In genomic region chr16:57343131-57343731, GRCh38 we compare ENCODE assay signal across 32 cellular contexts. TPM values are rescaled to one million over a fixed set of nuclear protein-coding genes. Genes with fewer than 3 reads are reported as not detected.
DNase-seq lines count a peak whose midpoint lies in the region; ATAC-seq, FAIRE-seq and TF ChIP-seq lines count a peak whose summit lies in the region.
"Had no signal": no experiment of that assay in that cellular context is flagged by ENCODE, and none has a peak within 500 bp of the region (broad histone marks: within the 10 kb centered on the region; RNA-seq: fewer than 3 reads in every experiment).

No MANE protein-coding gene starts in this region.

- intact Hi-C loops in GM12878 (cut with micrococcal nuclease; ENCODE audit: unreplicated experiment) = loop anchor here (10.0 kb wide), 1 partner anchor 262 kb away; no protein-coding TSS in a partner anchor

- CTCF ChIA-PET in GM12878 (lab: Yijun Ruan, JAX) = interaction anchor here (1.2 to 10.7 kb wide), 4 partner anchors 34 to 177 kb away, joined by 4 to 95 read pairs (median 37); no protein-coding TSS in a partner anchor

- no peaks in the 10 kb centered on the region for H3K79me2 ChIP-seq in GM12878 (ENCODE audit: control insufficient read depth, insufficient read depth, low read length)
- H3K79me2 ChIP-seq: hepatocyte had no signal

- no peak overlapping the region for H3K4me3 Mint-ChIP-seq in activated T-cell treated with anti-CD3 and anti-CD28 coated beads, Interleukin-2, amount 50 U/mL, for 24 hours
- no peak overlapping the region for H3K4me3 Mint-ChIP-seq in activated T-cell treated with anti-CD3 and anti-CD28 coated beads, Interleukin-2, amount 50 U/mL, for 4 hours
- H3K4me3 Mint-ChIP-seq in stimulated activated naive B cell treated with anti-CD40 and anti-IgM and Interleukin-4, amounts not matched to agents 10 μg/mL and 1 μg/mL and 100 μg/mL, for 72 hours = peak overlapping the region; percentile 72 to 76
- H3K4me3 Mint-ChIP-seq: activated CD8-positive, alpha-beta T cell treated with anti-CD3 and anti-CD28 coated beads for 36 hours; activated naive CD8-positive, alpha-beta T cell; CD4-positive, CD25-positive, alpha-beta regulatory T cell; natural killer cell; T-helper 1 cell treated with Interleukin-12 subunit alpha and Interleukin-12 subunit beta and Interleukin-4 antibody, amounts not matched to agents 30 μg/mL and 1 μg/mL, for 36 hours had no signal

- TF ChIP-seq POLR2A in GM12878 (IDR thresholded peaks at IDR 0.05; ENCODE audit: low read depth, low read length) = no peak

- peaks cover 2% of the 10 kb centered on the region; the same call in 1 of the 3 replicates for H3K9me3 ChIP-seq in GM12878 (replicated peaks; ENCODE audit: control insufficient read depth, insufficient read depth, low read length)
- H3K9me3 ChIP-seq: ascending aorta, mucosa of descending colon, thoracic aorta, vagina had no signal

- no peak overlapping the region for H3K9ac ChIP-seq in GM12878 (ENCODE audit: control insufficient read depth, insufficient read depth, low read length)

- 85% methylated on average over 13 of the region's 13 CpGs for WGBS in GM12878 (ENCODE audit: insufficient coverage, insufficient replicate concordance, low lambda C conversion rate, missing lambda C conversion rate)

- BruUV-seq in GM12878 (replicated peaks; lab: Mats Ljungman, UMichigan) = no TSS peak

- ATAC-seq in activated T-cell treated with anti-CD3 and anti-CD28 coated beads, Interleukin-2, amount 50 U/mL, for 4 hours = no peak
- no peak for ATAC-seq in GM12878
- ATAC-seq in stimulated activated naive B cell treated with anti-CD40 and anti-IgM and Interleukin-4, amounts not matched to agents 10 μg/mL and 1 μg/mL and 100 μg/mL, for 72 hours (replicated peaks) = peak in 1 of 2 donors; percentile 6
- no peak for ATAC-seq in GM18870 (IDR thresholded peaks at IDR 0.05; ENCODE audit: unreplicated experiment)
- no peak for ATAC-seq in HG02981 (IDR thresholded peaks at IDR 0.05; ENCODE audit: unreplicated experiment)
- ATAC-seq: activated CD8-positive, alpha-beta T cell treated with anti-CD3 and anti-CD28 coated beads for 36 hours; mucosa of descending colon; natural killer cell had no signal

- no peak overlapping the region for H3K4me2 ChIP-seq in GM12878 (ENCODE audit: control insufficient read depth, insufficient read depth)
- H3K4me2 ChIP-seq: hepatocyte had no signal

- H3K27ac Mint-ChIP-seq in activated T-cell treated with anti-CD3 and anti-CD28 coated beads, Interleukin-2, amount 50 U/mL, for 24 hours = peak overlapping the region; percentile 13
- H3K27ac Mint-ChIP-seq in stimulated activated naive B cell treated with anti-CD40 and anti-IgM and Interleukin-4, amounts not matched to agents 10 μg/mL and 1 μg/mL and 100 μg/mL, for 72 hours = peak overlapping the region; percentile 92
- H3K27ac Mint-ChIP-seq: activated CD8-positive, alpha-beta T cell treated with anti-CD3 and anti-CD28 coated beads for 36 hours; activated naive CD8-positive, alpha-beta T cell; natural killer cell; T-helper 1 cell treated with Interleukin-12 subunit alpha and Interleukin-12 subunit beta and Interleukin-4 antibody, amounts not matched to agents 30 μg/mL and 1 μg/mL, for 36 hours had no signal

- TF ChIP-seq CTCF in GM12878 (IDR thresholded peaks at IDR 0.05 in 2 of 3, conservative IDR thresholded peaks at IDR 0.05 in 1 of 3; ENCODE audit: control insufficient read depth in 2 of 3, extremely low read depth in 1 of 3, insufficient read depth in 1 of 3, low read depth in 3 of 3, low read length in 3 of 3) = no peak

- no peak for TF ChIP-seq EP300 in GM12878 (IDR thresholded peaks at IDR 0.05; ENCODE audit: borderline replicate concordance in 1 of 2, control insufficient read depth in 1 of 2, low read depth in 2 of 2, low read length in 2 of 2)

- SMC1A ChIA-PET in GM12878 (lab: Charles Lee; ENCODE audit: uncharacterized antibody, unreplicated experiment) = interaction anchor here (0.6 to 5.5 kb wide), 13 partner anchors 9 to 75 kb away, joined by 3 to 32 read pairs (median 5); partner anchors contain the start of genes CCL22 and CX3CL1

- H3K27me3 Mint-ChIP-seq in activated T-cell treated with anti-CD3 and anti-CD28 coated beads, Interleukin-2, amount 50 U/mL, for 24 hours = peaks cover 49% of the 10 kb centered on the region
- H3K27me3 Mint-ChIP-seq in activated T-cell treated with anti-CD3 and anti-CD28 coated beads, Interleukin-2, amount 50 U/mL, for 4 hours (ENCODE audit: low read depth) = peaks cover 55% of the 10 kb centered on the region
- H3K27me3 Mint-ChIP-seq in stimulated activated naive B cell treated with anti-CD40 and anti-IgM and Interleukin-4, amounts not matched to agents 10 μg/mL and 1 μg/mL and 100 μg/mL, for 72 hours = no peaks in the 10 kb centered on the region

- FAIRE-seq in GM12878 (lab: Jason Lieb, UNC) = no peak
- FAIRE-seq: colon, GM18507, H54 had no signal

- no peaks in the 10 kb centered on the region for H3K27me3 ChIP-seq in GM12878 (replicated peaks in 1 of 2; ENCODE audit: control insufficient read depth in 2 of 2, insufficient read depth in 2 of 2, low read length in 1 of 2)
- H3K27me3 ChIP-seq: ascending aorta, hepatocyte, vagina had no signal

- RAD21 ChIA-PET in GM12878 (lab: Charles Lee; ENCODE audit: unreplicated experiment) = interaction anchor here (0.8 to 6.8 kb wide), 5 partner anchors 18 to 74 kb away, joined by 3 to 50 read pairs (median 4); no protein-coding TSS in a partner anchor

- no peaks in the 10 kb centered on the region for H3K36me3 Mint-ChIP-seq in activated T-cell treated with anti-CD3 and anti-CD28 coated beads, Interleukin-2, amount 50 U/mL, for 24 hours (ENCODE audit: low read depth)
- no peaks in the 10 kb centered on the region for H3K36me3 Mint-ChIP-seq in activated T-cell treated with anti-CD3 and anti-CD28 coated beads, Interleukin-2, amount 50 U/mL, for 4 hours (ENCODE audit: insufficient read depth)
- H3K36me3 Mint-ChIP-seq in stimulated activated naive B cell treated with anti-CD40 and anti-IgM and Interleukin-4, amounts not matched to agents 10 μg/mL and 1 μg/mL and 100 μg/mL, for 72 hours = peaks cover 6 to 18% of the 10 kb centered on the region in 2 donors
- H3K36me3 Mint-ChIP-seq: activated naive CD8-positive, alpha-beta T cell; natural killer cell had no signal

- DNase-seq in activated T-cell treated with anti-CD3 and anti-CD28 coated beads, Interleukin-2, amount 50 U/mL, for 24 hours = no peak
- no peak for DNase-seq in activated T-cell treated with anti-CD3 and anti-CD28 coated beads, Interleukin-2, amount 50 U/mL, for 4 hours
- peak; percentile 62 to 69 for DNase-seq in NOMO-1 (lab: John Stamatoyannopoulos, UW; ENCODE audit: unreplicated experiment in 2 of 2)
- DNase-seq in GM12878 (ENCODE audit: low read depth, low spot score) = no peak
- DNase-seq in stimulated activated naive B cell treated with anti-CD40 and anti-IgM and Interleukin-4, amounts not matched to agents 10 μg/mL and 1 μg/mL and 100 μg/mL, for 72 hours = no peak
- no peak for DNase-seq in stimulated activated CD4-positive, alpha-beta T cell treated with anti-CD3 and anti-CD28 coated beads, Interleukin-4, amount 100 ng/mL, for 4 hours
- DNase-seq: activated CD4-positive, alpha-beta T cell treated with anti-CD3 and anti-CD28 coated beads for 1 hour; activated CD8-positive, alpha-beta T cell treated with anti-CD3 and anti-CD28 coated beads for 36 hours; CD4-positive, CD25-positive, alpha-beta regulatory T cell; DND-41; effector CD4-positive, alpha-beta T cell; MM.1S; mucosa of descending colon; natural killer cell; NCI-H1694; NCI-H446 treated with DMSO at 0.1 percent for 48 hours; NCI-H82; stimulated activated naive CD4-positive, alpha-beta T cell treated with Interleukin-2 at 50 U/mL for 16 hours had no signal

- POLR2A ChIA-PET in GM12878 (lab: Charles Lee) = interaction anchor here (0.6 to 3.4 kb wide), 9 partner anchors 9 to 269 kb away, joined by 3 to 15 read pairs (median 4); no protein-coding TSS in a partner anchor

- no peak overlapping the region for H3K4me3 ChIP-seq in GM12878
- H3K4me3 ChIP-seq: ascending aorta, hepatocyte, lung, mucosa of descending colon, SK-N-MC, thoracic aorta, vagina had no signal

- H2AFZ ChIP-seq in GM12878 (ENCODE audit: control insufficient read depth, low read depth, low read length) = no peak overlapping the region
- H2AFZ ChIP-seq: hepatocyte had no signal

- peaks cover 47% of the 10 kb centered on the region for H3K4me1 ChIP-seq in GM12878 (ENCODE audit: control insufficient read depth, insufficient read depth, low read length)
- H3K4me1 ChIP-seq: ascending aorta had no signal

- H3K9me3 Mint-ChIP-seq in activated T-cell treated with anti-CD3 and anti-CD28 coated beads, Interleukin-2, amount 50 U/mL, for 24 hours = no peaks in the 10 kb centered on the region
- peaks cover 5% of the 10 kb centered on the region for H3K9me3 Mint-ChIP-seq in activated T-cell treated with anti-CD3 and anti-CD28 coated beads, Interleukin-2, amount 50 U/mL, for 4 hours
- H3K9me3 Mint-ChIP-seq in stimulated activated naive B cell treated with anti-CD40 and anti-IgM and Interleukin-4, amounts not matched to agents 10 μg/mL and 1 μg/mL and 100 μg/mL, for 72 hours = no peaks in the 10 kb centered on the region
- H3K9me3 Mint-ChIP-seq: activated CD8-positive, alpha-beta T cell treated with anti-CD3 and anti-CD28 coated beads for 36 hours; T-helper 1 cell treated with Interleukin-12 subunit alpha and Interleukin-12 subunit beta and Interleukin-4 antibody, amounts not matched to agents 30 μg/mL and 1 μg/mL, for 36 hours had no signal

- no peaks in the 10 kb centered on the region for H3K36me3 ChIP-seq in GM12878 (ENCODE audit: control insufficient read depth in 2 of 2, insufficient read depth in 2 of 2, low read length in 1 of 2)
- H3K36me3 ChIP-seq: ascending aorta, thoracic aorta, vagina had no signal

- in situ Hi-C loops in GM12878 (cut with MboI) = no loop called here

- peaks cover 23% of the 10 kb centered on the region for H3K4me1 Mint-ChIP-seq in activated T-cell treated with anti-CD3 and anti-CD28 coated beads, Interleukin-2, amount 50 U/mL, for 24 hours (ENCODE audit: low read depth)
- H3K4me1 Mint-ChIP-seq in activated T-cell treated with anti-CD3 and anti-CD28 coated beads, Interleukin-2, amount 50 U/mL, for 4 hours (ENCODE audit: low read depth) = peaks cover 17% of the 10 kb centered on the region
- peaks cover 46 to 83% of the 10 kb centered on the region in 2 donors for H3K4me1 Mint-ChIP-seq in stimulated activated naive B cell treated with anti-CD40 and anti-IgM and Interleukin-4, amounts not matched to agents 10 μg/mL and 1 μg/mL and 100 μg/mL, for 72 hours

- no peaks in the 10 kb centered on the region for H4K20me1 ChIP-seq in GM12878 (ENCODE audit: control insufficient read depth, insufficient read depth)

- no peak overlapping the region for H3K27ac ChIP-seq in GM12878 (ENCODE audit: control insufficient read depth, insufficient read depth)
- H3K27ac ChIP-seq: ascending aorta, hepatocyte, SK-N-MC, thoracic aorta, vagina had no signal

- no peak for TF ChIP-seq RAD21 in GM12878 (IDR thresholded peaks at IDR 0.05; ENCODE audit: insufficient read depth, low read depth, low read length)

RNA-seq across cellular contexts. Expression of gene CCL22, which starts 15.4 kb away (rescaled TPM):
- 100 to 1,000 TPM in 1 of 3 donors, 10 to 100 TPM in 2; 62.3 to 121 (median 80.2) TPM for total RNA-seq in activated T-cell treated with anti-CD3 and anti-CD28 coated beads, Interleukin-2, amount 50 U/mL, for 4 hours
- total RNA-seq in GM12878 (2013; cell fraction: nucleolus; rRNA removed) = 217 and 243 TPM in 2 replicates
- total RNA-seq in GM12878 (2014; rRNA removed) (114 and 118 TPM in 2 replicates), GM12878 (2014; rRNA removed; fragmentation: Illumina TruSeq; extraction: Trizol) (132 and 137 TPM in 2 replicates), GM12878 (2021) (704 and 775 TPM in 2 replicates)
- polyA plus RNA-seq in GM12878 (2011; ENCODE audit: low read depth) = 191 TPM
- polyA plus RNA-seq in GM12878 (2011; rRNA removed) (14.5 and 38.0 TPM in 2 replicates), GM12878 (2014; fragmentation: Illumina TruSeq; extraction: Trizol) (508 and 540 TPM in 2 replicates), GM12878 (2014; fragmentation: Nextera tagmentation; extraction: Ambion mirVana) (100 to 1,000 TPM; 581 to 591 TPM), GM12878 (2014; rRNA removed) (221 and 240 TPM in 2 replicates), GM12878 (2016; fragmentation: Nextera tagmentation; extraction: Ambion mirVana) (100 to 1,000 TPM; 347 to 350 TPM)
- polyA plus RNA-seq in GM12878 (2011; cell fraction: cytosol; rRNA removed) = 34.6 and 58.9 TPM in 2 replicates
- polyA plus RNA-seq in GM12878 (2011; cell fraction: nucleus; rRNA removed) = 20.6 TPM in 2 replicates
- polyA plus RNA-seq in GM12878 (2012) = 240 and 288 TPM in 2 replicates
- polyA minus RNA-seq in GM12878 (2011; rRNA and poly(A)+ RNA removed) = 35.3 and 36.7 TPM in 2 replicates
- polyA minus RNA-seq in GM12878 (2011; cell fraction: cytosol; rRNA and poly(A)+ RNA removed) = 35.0 and 39.2 TPM in 2 replicates
- 4.6 and 6.1 TPM in 2 replicates for polyA minus RNA-seq in GM12878 (2011; cell fraction: nucleus; rRNA and poly(A)+ RNA removed)
- total RNA-seq: A172; ascending aorta; CD4-positive, CD25-positive, alpha-beta regulatory T cell; thoracic aorta had no signal
- polyA plus RNA-seq: CD4-positive, CD25-positive, alpha-beta regulatory T cell; hepatocyte had no signal

RNA-seq across cellular contexts. Expression of gene CX3CL1, which starts 29.1 kb away (rescaled TPM):
- total RNA-seq in activated T-cell treated with anti-CD3 and anti-CD28 coated beads, Interleukin-2, amount 50 U/mL, for 4 hours = under 1 TPM in 2 of 3 donors, not detected in 1; 0.05 TPM
- 17.2 and 19.8 TPM in 2 replicates for total RNA-seq in GM12878 (2013; cell fraction: nucleolus; rRNA removed)
- total RNA-seq in GM12878 (2014; rRNA removed) = 0.68 and 1.1 TPM in 2 replicates
- total RNA-seq in GM12878 (2014; rRNA removed; fragmentation: Illumina TruSeq; extraction: Trizol) = 0.31 and 0.41 TPM in 2 replicates
- total RNA-seq in GM12878 (2021) = 0.77 and 1.2 TPM in 2 replicates
- 0.16 TPM for polyA plus RNA-seq in GM12878 (2011; ENCODE audit: low read depth)
- polyA plus RNA-seq in GM12878 (2011; rRNA removed) = 0.59 and 1.2 TPM in 2 replicates
- 1.5 and 1.9 TPM in 2 replicates for polyA plus RNA-seq in GM12878 (2011; cell fraction: cytosol; rRNA removed)
- 2.1 and 2.6 TPM in 2 replicates for polyA plus RNA-seq in GM12878 (2011; cell fraction: nucleus; rRNA removed)
- polyA plus RNA-seq in GM12878 (2012) = 0.16 and 0.38 TPM in 2 replicates
- 0.48 and 0.60 TPM in 2 replicates for polyA plus RNA-seq in GM12878 (2014; fragmentation: Illumina TruSeq; extraction: Trizol)
- under 1 TPM; 0.03 to 0.05 TPM for polyA plus RNA-seq in GM12878 (2014; fragmentation: Nextera tagmentation; extraction: Ambion mirVana)
- polyA plus RNA-seq in GM12878 (2014; rRNA removed) = 0.63 and 1.2 TPM in 2 replicates
- under 1 TPM; 0.16 to 0.18 TPM for polyA plus RNA-seq in GM12878 (2016; fragmentation: Nextera tagmentation; extraction: Ambion mirVana)
- polyA minus RNA-seq in GM12878 (2011; rRNA and poly(A)+ RNA removed) = 1.4 and 2.1 TPM in 2 replicates
- polyA minus RNA-seq in GM12878 (2011; cell fraction: cytosol; rRNA and poly(A)+ RNA removed) = 0.40 and 0.94 TPM in 2 replicates
- polyA minus RNA-seq in GM12878 (2011; cell fraction: nucleus; rRNA and poly(A)+ RNA removed) = 0.60 and 0.77 TPM in 2 replicates
- total RNA-seq: natural killer cell had no signal
- polyA plus RNA-seq: CD4-positive, CD25-positive, alpha-beta regulatory T cell had no signal

RNA-seq across cellular contexts. Expression of gene PLLP, which starts 58.8 kb away (rescaled TPM):
- total RNA-seq in activated T-cell treated with anti-CD3 and anti-CD28 coated beads, Interleukin-2, amount 50 U/mL, for 4 hours = under 1 TPM in 2 of 3 donors, not detected in 1; 0.13 to 0.33 TPM
- total RNA-seq in GM12878 (2013; cell fraction: nucleolus; rRNA removed) = 1.3 and 1.8 TPM in 2 replicates
- total RNA-seq in GM12878 (2014; rRNA removed) (0.65 and 0.79 TPM in 2 replicates), GM12878 (2014; rRNA removed; fragmentation: Illumina TruSeq; extraction: Trizol) (0.27 and 0.28 TPM in 2 replicates), GM12878 (2021) (0.77 and 1.3 TPM in 2 replicates)
- 0.75 TPM for polyA plus RNA-seq in GM12878 (2011; ENCODE audit: low read depth)
- polyA plus RNA-seq in GM12878 (2011; rRNA removed) (4.5 and 5.8 TPM in 2 replicates), GM12878 (2014; fragmentation: Illumina TruSeq; extraction: Trizol) (0.44 and 0.54 TPM in 2 replicates), GM12878 (2014; fragmentation: Nextera tagmentation; extraction: Ambion mirVana) (under 1 TPM; 0.23 to 0.49 TPM), GM12878 (2014; rRNA removed) (1.2 TPM in 2 replicates), GM12878 (2016; fragmentation: Nextera tagmentation; extraction: Ambion mirVana) (under 1 TPM; 0.21 to 0.88 TPM)
- polyA plus RNA-seq in GM12878 (2011; cell fraction: cytosol; rRNA removed) = 7.2 and 8.2 TPM in 2 replicates
- 2.8 and 4.8 TPM in 2 replicates for polyA plus RNA-seq in GM12878 (2011; cell fraction: nucleus; rRNA removed)
- polyA plus RNA-seq in GM12878 (2012) = 1.2 and 1.4 TPM in 2 replicates
- 2.9 and 3.6 TPM in 2 replicates for polyA minus RNA-seq in GM12878 (2011; rRNA and poly(A)+ RNA removed)
- polyA minus RNA-seq in GM12878 (2011; cell fraction: cytosol; rRNA and poly(A)+ RNA removed) = 0.94 and 1.6 TPM in 2 replicates
- polyA minus RNA-seq in GM12878 (2011; cell fraction: nucleus; rRNA and poly(A)+ RNA removed) = 1.1 and 1.6 TPM in 2 replicates
- total RNA-seq: A172; CD4-positive, CD25-positive, alpha-beta regulatory T cell; natural killer cell had no signal

Comparison
In these comparisons a context has a peak if more than half of its experiments do, and no peak if none do; other contexts are left out.
1. DNase-seq: peak in NOMO-1 (2 of 2); none in activated T-cell treated with anti-CD3 and anti-CD28 coated beads, Interleukin-2, amount 50 U/mL, for 24 hours (single experiment), activated T-cell treated with anti-CD3 and anti-CD28 coated beads, Interleukin-2, amount 50 U/mL, for 4 hours (single experiment), GM12878 (single experiment), stimulated activated naive B cell treated with anti-CD40 and anti-IgM and Interleukin-4, amounts not matched to agents 10 μg/mL and 1 μg/mL and 100 μg/mL, for 72 hours (single experiment) and stimulated activated CD4-positive, alpha-beta T cell treated with anti-CD3 and anti-CD28 coated beads, Interleukin-4, amount 100 ng/mL, for 4 hours (0 of 2).
2. H3K4me3 Mint-ChIP-seq: peak in stimulated activated naive B cell treated with anti-CD40 and anti-IgM and Interleukin-4, amounts not matched to agents 10 μg/mL and 1 μg/mL and 100 μg/mL, for 72 hours (2 of 2); none in activated T-cell treated with anti-CD3 and anti-CD28 coated beads, Interleukin-2, amount 50 U/mL, for 24 hours (single experiment) and activated T-cell treated with anti-CD3 and anti-CD28 coated beads, Interleukin-2, amount 50 U/mL, for 4 hours (single experiment).